Comparison of ENCODE assay signal across 1 cellular context in the genomic region with DNA sequence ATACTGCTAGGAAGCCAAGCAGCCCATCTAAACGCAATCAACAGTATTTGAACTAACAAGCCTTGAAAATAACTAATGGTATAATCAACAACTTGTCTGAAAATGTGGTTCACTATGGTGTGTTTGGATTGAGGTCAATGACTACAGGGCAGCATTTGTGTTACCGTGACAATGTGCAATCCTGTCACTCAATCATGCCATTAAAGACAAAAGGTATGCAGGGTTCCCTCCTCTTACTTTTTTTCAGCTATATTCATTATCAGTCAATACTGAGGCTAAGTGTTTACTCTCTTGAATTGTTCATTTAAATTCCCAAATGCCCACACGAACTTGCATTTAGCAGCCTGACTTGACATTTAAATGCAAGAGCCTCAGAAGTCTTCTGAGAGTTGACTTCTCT.
TF ChIP-seq lines count a peak whose summit lies in the region.

No MANE protein-coding gene starts in this region.

TF ChIP-seq in GM23338, 12 proteins besides CTCF, POLR2A, EP300 and RAD21:
- TF ChIP-seq, protein P1, sequence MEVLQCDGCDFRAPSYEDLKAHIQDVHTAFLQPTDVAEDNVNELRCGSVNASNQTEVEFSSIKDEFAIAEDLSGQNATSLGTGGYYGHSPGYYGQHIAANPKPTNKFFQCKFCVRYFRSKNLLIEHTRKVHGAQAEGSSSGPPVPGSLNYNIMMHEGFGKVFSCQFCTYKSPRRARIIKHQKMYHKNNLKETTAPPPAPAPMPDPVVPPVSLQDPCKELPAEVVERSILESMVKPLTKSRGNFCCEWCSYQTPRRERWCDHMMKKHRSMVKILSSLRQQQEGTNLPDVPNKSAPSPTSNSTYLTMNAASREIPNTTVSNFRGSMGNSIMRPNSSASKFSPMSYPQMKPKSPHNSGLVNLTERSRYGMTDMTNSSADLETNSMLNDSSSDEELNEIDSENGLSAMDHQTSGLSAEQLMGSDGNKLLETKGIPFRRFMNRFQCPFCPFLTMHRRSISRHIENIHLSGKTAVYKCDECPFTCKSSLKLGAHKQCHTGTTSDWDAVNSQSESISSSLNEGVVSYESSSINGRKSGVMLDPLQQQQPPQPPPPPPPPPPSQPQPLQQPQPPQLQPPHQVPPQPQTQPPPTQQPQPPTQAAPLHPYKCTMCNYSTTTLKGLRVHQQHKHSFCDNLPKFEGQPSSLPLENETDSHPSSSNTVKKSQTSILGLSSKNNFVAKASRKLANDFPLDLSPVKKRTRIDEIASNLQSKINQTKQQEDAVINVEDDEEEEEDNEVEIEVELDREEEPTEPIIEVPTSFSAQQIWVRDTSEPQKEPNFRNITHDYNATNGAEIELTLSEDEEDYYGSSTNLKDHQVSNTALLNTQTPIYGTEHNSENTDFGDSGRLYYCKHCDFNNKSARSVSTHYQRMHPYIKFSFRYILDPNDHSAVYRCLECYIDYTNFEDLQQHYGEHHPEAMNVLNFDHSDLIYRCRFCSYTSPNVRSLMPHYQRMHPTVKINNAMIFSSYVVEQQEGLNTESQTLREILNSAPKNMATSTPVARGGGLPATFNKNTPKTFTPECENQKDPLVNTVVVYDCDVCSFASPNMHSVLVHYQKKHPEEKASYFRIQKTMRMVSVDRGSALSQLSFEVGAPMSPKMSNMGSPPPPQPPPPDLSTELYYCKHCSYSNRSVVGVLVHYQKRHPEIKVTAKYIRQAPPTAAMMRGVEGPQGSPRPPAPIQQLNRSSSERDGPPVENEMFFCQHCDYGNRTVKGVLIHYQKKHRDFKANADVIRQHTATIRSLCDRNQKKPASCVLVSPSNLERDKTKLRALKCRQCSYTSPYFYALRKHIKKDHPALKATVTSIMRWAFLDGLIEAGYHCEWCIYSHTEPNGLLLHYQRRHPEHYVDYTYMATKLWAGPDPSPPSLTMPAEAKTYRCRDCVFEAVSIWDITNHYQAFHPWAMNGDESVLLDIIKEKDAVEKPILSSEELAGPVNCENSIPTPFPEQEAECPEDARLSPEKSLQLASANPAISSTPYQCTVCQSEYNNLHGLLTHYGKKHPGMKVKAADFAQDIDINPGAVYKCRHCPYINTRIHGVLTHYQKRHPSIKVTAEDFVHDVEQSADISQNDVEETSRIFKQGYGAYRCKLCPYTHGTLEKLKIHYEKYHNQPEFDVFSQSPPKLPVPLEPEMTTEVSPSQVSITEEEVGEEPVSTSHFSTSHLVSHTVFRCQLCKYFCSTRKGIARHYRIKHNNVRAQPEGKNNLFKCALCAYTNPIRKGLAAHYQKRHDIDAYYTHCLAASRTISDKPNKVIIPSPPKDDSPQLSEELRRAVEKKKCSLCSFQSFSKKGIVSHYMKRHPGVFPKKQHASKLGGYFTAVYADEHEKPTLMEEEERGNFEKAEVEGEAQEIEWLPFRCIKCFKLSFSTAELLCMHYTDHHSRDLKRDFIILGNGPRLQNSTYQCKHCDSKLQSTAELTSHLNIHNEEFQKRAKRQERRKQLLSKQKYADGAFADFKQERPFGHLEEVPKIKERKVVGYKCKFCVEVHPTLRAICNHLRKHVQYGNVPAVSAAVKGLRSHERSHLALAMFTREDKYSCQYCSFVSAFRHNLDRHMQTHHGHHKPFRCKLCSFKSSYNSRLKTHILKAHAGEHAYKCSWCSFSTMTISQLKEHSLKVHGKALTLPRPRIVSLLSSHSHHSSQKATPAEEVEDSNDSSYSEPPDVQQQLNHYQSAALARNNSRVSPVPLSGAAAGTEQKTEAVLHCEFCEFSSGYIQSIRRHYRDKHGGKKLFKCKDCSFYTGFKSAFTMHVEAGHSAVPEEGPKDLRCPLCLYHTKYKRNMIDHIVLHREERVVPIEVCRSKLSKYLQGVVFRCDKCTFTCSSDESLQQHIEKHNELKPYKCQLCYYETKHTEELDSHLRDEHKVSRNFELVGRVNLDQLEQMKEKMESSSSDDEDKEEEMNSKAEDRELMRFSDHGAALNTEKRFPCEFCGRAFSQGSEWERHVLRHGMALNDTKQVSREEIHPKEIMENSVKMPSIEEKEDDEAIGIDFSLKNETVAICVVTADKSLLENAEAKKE (CRISPR knock-in tag; IDR thresholded peaks at IDR 0.05) = no peak
- no peak for TF ChIP-seq EZH2 (IDR thresholded peaks at IDR 0.05; ENCODE audit: low read depth, unreplicated experiment)
- TF ChIP-seq EZH2phosphoT487 (IDR thresholded peaks at IDR 0.05; ENCODE audit: unreplicated experiment) = no peak
- TF ChIP-seq ZNF114 (CRISPR knock-in tag; IDR thresholded peaks at IDR 0.05) = no peak
- TF ChIP-seq CREB1 (CRISPR knock-in tag; IDR thresholded peaks at IDR 0.05; ENCODE audit: low read depth) = no peak
- TF ChIP-seq JUNB (IDR thresholded peaks at IDR 0.05; ENCODE audit: unreplicated experiment) = no peak
- TF ChIP-seq ZNF331 (CRISPR knock-in tag; IDR thresholded peaks at IDR 0.05; ENCODE audit: low read depth) = no peak
- TF ChIP-seq, protein P2, sequence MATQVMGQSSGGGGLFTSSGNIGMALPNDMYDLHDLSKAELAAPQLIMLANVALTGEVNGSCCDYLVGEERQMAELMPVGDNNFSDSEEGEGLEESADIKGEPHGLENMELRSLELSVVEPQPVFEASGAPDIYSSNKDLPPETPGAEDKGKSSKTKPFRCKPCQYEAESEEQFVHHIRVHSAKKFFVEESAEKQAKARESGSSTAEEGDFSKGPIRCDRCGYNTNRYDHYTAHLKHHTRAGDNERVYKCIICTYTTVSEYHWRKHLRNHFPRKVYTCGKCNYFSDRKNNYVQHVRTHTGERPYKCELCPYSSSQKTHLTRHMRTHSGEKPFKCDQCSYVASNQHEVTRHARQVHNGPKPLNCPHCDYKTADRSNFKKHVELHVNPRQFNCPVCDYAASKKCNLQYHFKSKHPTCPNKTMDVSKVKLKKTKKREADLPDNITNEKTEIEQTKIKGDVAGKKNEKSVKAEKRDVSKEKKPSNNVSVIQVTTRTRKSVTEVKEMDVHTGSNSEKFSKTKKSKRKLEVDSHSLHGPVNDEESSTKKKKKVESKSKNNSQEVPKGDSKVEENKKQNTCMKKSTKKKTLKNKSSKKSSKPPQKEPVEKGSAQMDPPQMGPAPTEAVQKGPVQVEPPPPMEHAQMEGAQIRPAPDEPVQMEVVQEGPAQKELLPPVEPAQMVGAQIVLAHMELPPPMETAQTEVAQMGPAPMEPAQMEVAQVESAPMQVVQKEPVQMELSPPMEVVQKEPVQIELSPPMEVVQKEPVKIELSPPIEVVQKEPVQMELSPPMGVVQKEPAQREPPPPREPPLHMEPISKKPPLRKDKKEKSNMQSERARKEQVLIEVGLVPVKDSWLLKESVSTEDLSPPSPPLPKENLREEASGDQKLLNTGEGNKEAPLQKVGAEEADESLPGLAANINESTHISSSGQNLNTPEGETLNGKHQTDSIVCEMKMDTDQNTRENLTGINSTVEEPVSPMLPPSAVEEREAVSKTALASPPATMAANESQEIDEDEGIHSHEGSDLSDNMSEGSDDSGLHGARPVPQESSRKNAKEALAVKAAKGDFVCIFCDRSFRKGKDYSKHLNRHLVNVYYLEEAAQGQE (IDR thresholded peaks at IDR 0.05; ENCODE audit: unreplicated experiment) = no peak
- TF ChIP-seq POLR2AphosphoS5 (IDR thresholded peaks at IDR 0.05; ENCODE audit: low read depth) = no peak
- TF ChIP-seq NANOG (IDR thresholded peaks at IDR 0.05; ENCODE audit: borderline replicate concordance) = no peak
- TF ChIP-seq, protein P3, sequence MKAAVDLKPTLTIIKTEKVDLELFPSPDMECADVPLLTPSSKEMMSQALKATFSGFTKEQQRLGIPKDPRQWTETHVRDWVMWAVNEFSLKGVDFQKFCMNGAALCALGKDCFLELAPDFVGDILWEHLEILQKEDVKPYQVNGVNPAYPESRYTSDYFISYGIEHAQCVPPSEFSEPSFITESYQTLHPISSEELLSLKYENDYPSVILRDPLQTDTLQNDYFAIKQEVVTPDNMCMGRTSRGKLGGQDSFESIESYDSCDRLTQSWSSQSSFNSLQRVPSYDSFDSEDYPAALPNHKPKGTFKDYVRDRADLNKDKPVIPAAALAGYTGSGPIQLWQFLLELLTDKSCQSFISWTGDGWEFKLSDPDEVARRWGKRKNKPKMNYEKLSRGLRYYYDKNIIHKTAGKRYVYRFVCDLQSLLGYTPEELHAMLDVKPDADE (IDR thresholded peaks at IDR 0.05) = no peak
- TF ChIP-seq STAT1 (IDR thresholded peaks at IDR 0.05; ENCODE audit: unreplicated experiment) = no peak
TF ChIP-seq in GM23338: peak in this region for 0.
